In genomic region chr11:36405585-36406367, GRCh38 we compare ENCODE assay signal across 27 cellular contexts.
DNase-seq lines count a peak whose midpoint lies in the region; ATAC-seq and TF ChIP-seq lines count a peak whose summit lies in the region.
"Had no signal": no experiment of that assay in that cellular context is flagged by ENCODE, and none has a peak within 500 bp of the region (broad histone marks: within the 10 kb centered on the region; RNA-seq: fewer than 3 reads in every experiment).

No MANE protein-coding gene starts in this region.

- H3K27ac ChIP-seq in endodermal cell (ENCODE audit: low read depth, low read length) (no peak overlapping the region), heart right ventricle (no peak overlapping the region)
- H3K27ac ChIP-seq: 22Rv1, esophagus squamous epithelium, hepatocyte, right atrium auricular region, vagina had no signal

- no peaks in the 10 kb centered on the region for H3K27me3 Mint-ChIP-seq in stimulated activated naive CD8-positive, alpha-beta T cell treated with anti-CD3 and anti-CD28 coated beads, Interleukin-15, Interleukin-2, amounts not matched to agents 100 ng/mL and 50 ng/mL, for 24 hours
- H3K27me3 Mint-ChIP-seq in stimulated activated naive CD8-positive, alpha-beta T cell treated with anti-CD3 and anti-CD28 coated beads, Interleukin-15, amount 100 ng/mL, for 72 hours: peaks cover 18% of the 10 kb centered on the region
- H3K27me3 Mint-ChIP-seq in endodermal cell (ENCODE audit: insufficient read depth): peaks cover 22% of the 10 kb centered on the region
- H3K27me3 Mint-ChIP-seq: activated naive CD4-positive, alpha-beta T cell treated with anti-CD3 and anti-CD28 coated beads, Interleukin-2, amount 50 U/mL, for 24 hours; IgD-negative memory B cell had no signal

- peaks cover 23% of the 10 kb centered on the region for H3K36me3 Mint-ChIP-seq in stimulated activated naive CD8-positive, alpha-beta T cell treated with anti-CD3 and anti-CD28 coated beads, Interleukin-15, Interleukin-2, amounts not matched to agents 100 ng/mL and 50 ng/mL, for 24 hours (ENCODE audit: low read depth)
- peaks cover 5% of the 10 kb centered on the region for H3K36me3 Mint-ChIP-seq in endodermal cell (ENCODE audit: low read depth)
- H3K36me3 Mint-ChIP-seq: IgD-negative memory B cell had no signal

- H3K9me3 Mint-ChIP-seq in stimulated activated naive CD8-positive, alpha-beta T cell treated with anti-CD3 and anti-CD28 coated beads, Interleukin-15, Interleukin-2, amounts not matched to agents 100 ng/mL and 50 ng/mL, for 24 hours: no peaks in the 10 kb centered on the region
- no peaks in the 10 kb centered on the region for H3K9me3 Mint-ChIP-seq in stimulated activated naive CD8-positive, alpha-beta T cell treated with anti-CD3 and anti-CD28 coated beads, Interleukin-15, amount 100 ng/mL, for 72 hours
- no peaks in the 10 kb centered on the region for H3K9me3 Mint-ChIP-seq in endodermal cell
- H3K9me3 Mint-ChIP-seq: activated naive CD4-positive, alpha-beta T cell treated with anti-CD3 and anti-CD28 coated beads, Interleukin-2, amount 50 U/mL, for 24 hours; CD8-positive, alpha-beta T cell; IgD-negative memory B cell; neural crest cell had no signal

- H3K36me3 ChIP-seq in endodermal cell (ENCODE audit: control insufficient read depth, insufficient read depth, low read length): peaks cover 13% of the 10 kb centered on the region
- H3K36me3 ChIP-seq in heart right ventricle: peaks cover 0 to 75% (median 0%) of the 10 kb centered on the region in 9 donors
- H3K36me3 ChIP-seq: esophagus squamous epithelium, right atrium auricular region, vagina had no signal

- H3K27me3 ChIP-seq in endodermal cell (ENCODE audit: control insufficient read depth, insufficient read depth, low read length, poor library complexity, severe bottlenecking) (no peaks in the 10 kb centered on the region), heart right ventricle (no peaks in the 10 kb centered on the region)
- H3K27me3 ChIP-seq: esophagus squamous epithelium, hepatocyte, right atrium auricular region, vagina had no signal

- 85 to 100% methylated on average over 2 to 3 of the region's 5 CpGs for WGBS in endodermal cell (ENCODE audit: insufficient coverage in 1 of 2, insufficient read length in 1 of 2), 2 experiments
- whole genome bisulfite sequencing in heart right ventricle, 2 donors: 62 to 66% methylated on average over 5 of the region's 5 CpGs

- DNase-seq in DMS53 (lab: John Stamatoyannopoulos, UW): peak; percentile 33
- no peak for DNase-seq in DMS53 treated with DMSO at 0.1 percent for 48 hours (lab: John Stamatoyannopoulos, UW; ENCODE audit: unreplicated experiment)
- DNase-seq in stimulated activated naive CD8-positive, alpha-beta T cell treated with anti-CD3 and anti-CD28 coated beads, Interleukin-15, amount 100 ng/mL, for 72 hours: no peak
- peak; percentile 10 for DNase-seq in endodermal cell
- DNase-seq in GM13976 (ENCODE audit: low spot score): no peak
- no peak for DNase-seq in iPS-NIHi11 (ENCODE audit: low spot score)
- no peak for DNase-seq in heart right ventricle
- DNase-seq: activated CD4-positive, CD25-positive, alpha-beta regulatory T cell treated with anti-CD3 and anti-CD28 coated beads, Interleukin-2, amount 50 U/mL, for 72 hours; aorta; CD8-positive, alpha-beta T cell; esophagus squamous epithelium; GF-D8; left colon; mammary epithelial cell; NCI-H1048; NCI-H1694 treated with DMSO at 0.1 percent for 48 hours; NCI-H526; SHP77 had no signal

- no peak overlapping the region for H3K9ac ChIP-seq in endodermal cell (ENCODE audit: extremely low read depth, low read length, poor library complexity, severe bottlenecking)

- TF ChIP-seq CTCF in endodermal cell (conservative IDR thresholded peaks at IDR 0.05) (no peak), GM13976 (IDR thresholded peaks at IDR 0.05; ENCODE audit: borderline replicate concordance, control extremely low read depth, extremely low read depth, insufficient read depth, missing control alignments) (no peak), heart right ventricle (IDR thresholded peaks at IDR 0.05) (no peak)

- H3K4me1 ChIP-seq in endodermal cell (ENCODE audit: control insufficient read depth, insufficient read depth, low read length) (no peaks in the 10 kb centered on the region), heart right ventricle (peaks cover 5 to 65% (median 34%) of the 10 kb centered on the region in 9 donors)

- ATAC-seq in stimulated activated naive CD8-positive, alpha-beta T cell treated with anti-CD3 and anti-CD28 coated beads, Interleukin-15, amount 100 ng/mL, for 72 hours: no peak
- no peak for ATAC-seq in heart right ventricle
- ATAC-seq: CD8-positive, alpha-beta T cell; left colon; Panc1 had no signal

- in situ Hi-C loops in GM13976 (cut with MboI; ENCODE audit: low sequenced_read_pairs, unreplicated experiment): no loop called here

- no peaks in the 10 kb centered on the region for H3K9me3 ChIP-seq in endodermal cell (ENCODE audit: control insufficient read depth, low read length)
- H3K9me3 ChIP-seq in heart right ventricle: no peaks in the 10 kb centered on the region
- H3K9me3 ChIP-seq: esophagus squamous epithelium, right atrium auricular region, vagina had no signal

- intact Hi-C loops in heart right ventricle (cut with DNase I): no loop called here

- H3K4me1 Mint-ChIP-seq in stimulated activated naive CD8-positive, alpha-beta T cell treated with anti-CD3 and anti-CD28 coated beads, Interleukin-15, Interleukin-2, amounts not matched to agents 100 ng/mL and 50 ng/mL, for 24 hours (ENCODE audit: low read depth): peaks cover 67% of the 10 kb centered on the region
- peaks cover 48% of the 10 kb centered on the region for H3K4me1 Mint-ChIP-seq in stimulated activated naive CD8-positive, alpha-beta T cell treated with anti-CD3 and anti-CD28 coated beads, Interleukin-15, amount 100 ng/mL, for 72 hours
- H3K4me1 Mint-ChIP-seq in endodermal cell: peaks cover 7% of the 10 kb centered on the region

- H3K27ac Mint-ChIP-seq in stimulated activated naive CD8-positive, alpha-beta T cell treated with anti-CD3 and anti-CD28 coated beads, Interleukin-15, Interleukin-2, amounts not matched to agents 100 ng/mL and 50 ng/mL, for 24 hours: peak overlapping the region; percentile 10
- H3K27ac Mint-ChIP-seq in stimulated activated naive CD8-positive, alpha-beta T cell treated with anti-CD3 and anti-CD28 coated beads, Interleukin-15, amount 100 ng/mL, for 72 hours: no peak overlapping the region
- no peak overlapping the region for H3K27ac Mint-ChIP-seq in endodermal cell
- H3K27ac Mint-ChIP-seq: activated naive CD4-positive, alpha-beta T cell treated with anti-CD3 and anti-CD28 coated beads, Interleukin-2, amount 50 U/mL, for 24 hours had no signal

- H3K4me3 Mint-ChIP-seq in stimulated activated naive CD8-positive, alpha-beta T cell treated with anti-CD3 and anti-CD28 coated beads, Interleukin-15, Interleukin-2, amounts not matched to agents 100 ng/mL and 50 ng/mL, for 24 hours: no peak overlapping the region
- H3K4me3 Mint-ChIP-seq in stimulated activated naive CD8-positive, alpha-beta T cell treated with anti-CD3 and anti-CD28 coated beads, Interleukin-15, amount 100 ng/mL, for 72 hours: no peak overlapping the region
- H3K4me3 Mint-ChIP-seq in endodermal cell: no peak overlapping the region
- H3K4me3 Mint-ChIP-seq: activated naive CD4-positive, alpha-beta T cell treated with anti-CD3 and anti-CD28 coated beads, Interleukin-2, amount 50 U/mL, for 24 hours; CD8-positive, alpha-beta T cell; IgD-negative memory B cell; neural crest cell had no signal

- H3K4me3 ChIP-seq in endodermal cell (ENCODE audit: low read length): no peak overlapping the region
- no peak overlapping the region for H3K4me3 ChIP-seq in heart right ventricle
- H3K4me3 ChIP-seq: esophagus squamous epithelium, hepatocyte, right atrium auricular region, vagina had no signal

Comparison
In these comparisons a context has a peak if more than half of its experiments do, and no peak if none do; other contexts are left out.
1. DNase-seq: peak in DMS53 (single experiment) and endodermal cell (single experiment); none in DMS53 treated with DMSO at 0.1 percent for 48 hours (single experiment), stimulated activated naive CD8-positive, alpha-beta T cell treated with anti-CD3 and anti-CD28 coated beads, Interleukin-15, amount 100 ng/mL, for 72 hours (0 of 2), GM13976 (single experiment), iPS-NIHi11 (single experiment) and heart right ventricle (0 of 2).